ENCODE assay signal across 8 cellular contexts in the genomic region with DNA sequence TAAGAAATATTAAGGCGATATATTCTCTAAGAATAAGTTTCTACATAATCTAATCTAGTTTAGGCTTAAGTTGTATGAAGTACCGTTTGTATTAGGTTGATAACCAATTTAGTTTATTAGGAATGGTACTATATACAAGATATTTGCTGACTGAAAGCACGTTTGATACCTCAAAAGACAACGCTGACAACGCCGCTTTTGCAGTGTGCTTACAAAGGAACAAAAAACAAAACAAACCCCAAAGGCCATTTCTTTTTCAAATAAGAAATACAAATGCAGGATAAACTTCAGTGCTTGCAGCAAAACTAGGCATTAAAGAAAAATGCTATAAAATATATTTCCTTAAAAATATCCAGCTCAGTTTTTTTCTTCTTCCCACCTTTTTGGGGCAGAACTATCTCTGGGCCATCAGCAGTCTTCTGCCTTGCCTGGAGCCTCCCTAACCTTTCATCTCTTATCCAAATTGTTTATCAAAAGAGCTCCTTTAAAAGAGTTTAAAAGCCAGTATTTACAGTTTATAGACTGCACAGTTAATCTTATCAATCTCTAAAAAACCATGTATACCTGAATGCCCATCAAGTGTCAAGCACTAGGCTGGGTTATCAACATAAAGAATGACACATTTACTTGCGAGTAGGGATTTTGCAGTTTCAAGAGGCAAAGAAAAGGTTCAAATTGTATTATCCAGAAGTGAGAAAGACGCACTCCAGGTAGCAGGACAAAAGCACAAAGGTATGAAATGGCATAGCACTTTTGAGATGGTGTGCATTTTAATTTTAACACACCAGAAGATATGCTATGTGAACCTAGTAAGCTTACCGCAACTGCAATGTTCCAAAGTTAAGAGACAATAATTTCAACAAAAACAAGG. TPM values are rescaled to one million over a fixed set of nuclear protein-coding genes. Genes with fewer than 3 reads are reported as not detected.
DNase-seq lines count a peak whose midpoint lies in the region; ATAC-seq and TF ChIP-seq lines count a peak whose summit lies in the region.

No MANE protein-coding gene starts in this region.

- 12% methylated on average over 9 of the region's 9 CpGs for WGBS in prostate gland

- no peak for TF ChIP-seq POLR2A in prostate gland (IDR thresholded peaks at IDR 0.05)

- peak overlapping the region; percentile 96 for H3K27ac ChIP-seq in SU-DHL-6 (ENCODE audit: low read depth, low read length)
- peak overlapping the region; percentile 97 to 100 for H3K27ac ChIP-seq in prostate gland

- H3K4me2 ChIP-seq in SU-DHL-6 (ENCODE audit: low read depth, low read length, poor library complexity, severe bottlenecking) = peak overlapping the region; percentile 71

- peaks cover 28% of the 10 kb centered on the region for H3F3A ChIP-seq in SU-DHL-6 (ENCODE audit: insufficient read depth)

- no peaks in the 10 kb centered on the region for H3K9me2 ChIP-seq in SU-DHL-6 (replicated peaks; ENCODE audit: insufficient read depth, low read length)

- H3K9ac ChIP-seq in ES-I3 (ENCODE audit: low read depth, low read length) = peak overlapping the region; percentile 99; the same call in 1 of the 2 replicates
- H3K9ac ChIP-seq in SU-DHL-6 (ENCODE audit: low read length) = peak overlapping the region; percentile 97

- H3K9me3 ChIP-seq in ES-I3 (ENCODE audit: control insufficient read depth, insufficient read depth, low read length) (no peaks in the 10 kb centered on the region), SU-DHL-6 (ENCODE audit: insufficient read depth, low read length) (no peaks in the 10 kb centered on the region), prostate gland (no peaks in the 10 kb centered on the region)

- no peak overlapping the region for H2AFZ ChIP-seq in SU-DHL-6 (ENCODE audit: low read depth, low read length, severe bottlenecking)

- peaks cover 9% of the 10 kb centered on the region for H3K79me2 ChIP-seq in SU-DHL-6 (ENCODE audit: insufficient read depth, low read length)

- TF ChIP-seq CTCF in SU-DHL-6 (IDR thresholded peaks at IDR 0.05; ENCODE audit: insufficient read depth, low read length, poor library complexity, severe bottlenecking) (no peak), fibroblast of mammary gland (conservative IDR thresholded peaks at IDR 0.05; ENCODE audit: control insufficient read depth, insufficient read depth, low read depth, low read length) (no peak), prostate gland (IDR thresholded peaks at IDR 0.05) (no peak)

- DNase-seq in fibroblast of mammary gland (ENCODE audit: low read depth) (no peak), prostate gland (ENCODE audit: low spot score) (no peak), LoVo (ENCODE audit: low spot score) (no peak), left colon (no peak), HPDE6-E6E7 (ENCODE audit: extremely low spot score) (no peak)

- H4K20me1 ChIP-seq in SU-DHL-6 (ENCODE audit: low read depth, low read length) = peaks cover 11% of the 10 kb centered on the region; the same call in 1 of the 2 replicates

- intact Hi-C loops in prostate gland (cut with DNase I) (loop anchor here (2.0 to 10.0 kb wide), 2 partner anchors 27 to 95 kb away; no protein-coding TSS in a partner anchor), left colon (cut with DNase I, micrococcal nuclease) (no loop called here)

- H3K4me1 ChIP-seq in ES-I3 (ENCODE audit: insufficient read depth, low read length) (peaks cover 11% of the 10 kb centered on the region), prostate gland (replicated peaks) (peaks cover 4% of the 10 kb centered on the region)

- H3K36me3 ChIP-seq in ES-I3 (ENCODE audit: insufficient read depth, low read length) (no peaks in the 10 kb centered on the region), SU-DHL-6 (ENCODE audit: low read length) (peaks cover 4% of the 10 kb centered on the region), prostate gland (no peaks in the 10 kb centered on the region)

- no peaks in the 10 kb centered on the region for H3K27me3 ChIP-seq in SU-DHL-6 (ENCODE audit: low read length)
- no peaks in the 10 kb centered on the region for H3K27me3 ChIP-seq in prostate gland (replicated peaks; ENCODE audit: insufficient read depth)

- H3K4me3 ChIP-seq in SU-DHL-6 (ENCODE audit: insufficient read depth, low read length, poor library complexity, severe bottlenecking) = peak overlapping the region; percentile 91
- H3K4me3 ChIP-seq in fibroblast of mammary gland (ENCODE audit: control insufficient read depth, low read depth, low read length) = peak overlapping the region; percentile 94
- H3K4me3 ChIP-seq in prostate gland = peak overlapping the region; percentile 87 to 95

- ATAC-seq in left colon (no peak), HG03342 (IDR thresholded peaks at IDR 0.05; ENCODE audit: unreplicated experiment) (no peak)

RNA-seq across cellular contexts. Expression of a gene that starts 4.1 kb away (rescaled TPM):
- total RNA-seq in prostate gland = 100 to 1,000 TPM in 1 of 2 donors, 10 to 100 TPM in 1; 83.7 to 102 TPM
- 100 to 1,000 TPM; 119 TPM for total RNA-seq in left colon
